Comparison of ENCODE assay signal across 11 cellular contexts in genomic region chr4:117447925-117448324, GRCh38.
A peak's percentile ranks its signal among the peaks of the same experiment; 100 is the strongest.
DNase-seq lines count a peak whose midpoint lies in the region; ATAC-seq and TF ChIP-seq lines count a peak whose summit lies in the region.
"Had no signal": no experiment of that assay in that cellular context is flagged by ENCODE, and none has a peak within 500 bp of the region (broad histone marks: within the 10 kb centered on the region; RNA-seq: fewer than 3 reads in every experiment).

No MANE protein-coding gene starts in this region.

- DNase-seq in DMS53 (lab: John Stamatoyannopoulos, UW) (peak; percentile 43), DMS53 treated with DMSO at 0.1 percent for 48 hours (lab: John Stamatoyannopoulos, UW; ENCODE audit: unreplicated experiment) (no peak), smooth muscle cell (lab: John Stamatoyannopoulos, UW; ENCODE audit: unreplicated experiment) (no peak), NCI-H345 (lab: John Stamatoyannopoulos, UW) (no peak), heart right ventricle (no peak)
- DNase-seq in activated CD8-positive, alpha-beta T cell treated with anti-CD3 and anti-CD28 coated beads, Interleukin-2, amount 10 ng/mL, durations not matched to agents 7 days and 5 days: peak; percentile 32
- DNase-seq: heart left ventricle, NCI-H1436 treated with DMSO at 0.1 percent for 48 hours had no signal

- H3K79me2 ChIP-seq in smooth muscle cell (ENCODE audit: low read depth): no peaks in the 10 kb centered on the region

- ATAC-seq in HG03432 (IDR thresholded peaks at IDR 0.05; ENCODE audit: unreplicated experiment) (peak; percentile 70), heart right ventricle (no peak), GM21447 (IDR thresholded peaks at IDR 0.05; ENCODE audit: unreplicated experiment) (no peak)
- ATAC-seq in activated CD8-positive, alpha-beta T cell treated with anti-CD3 and anti-CD28 coated beads, Interleukin-2, amount 10 ng/mL, durations not matched to agents 7 days and 5 days: no peak
- ATAC-seq: T-cell had no signal

- no peaks in the 10 kb centered on the region for H3K27me3 Mint-ChIP-seq in activated CD8-positive, alpha-beta T cell treated with anti-CD3 and anti-CD28 coated beads, Interleukin-2, amount 10 ng/mL, durations not matched to agents 7 days and 5 days (ENCODE audit: low read depth)
- H3K27me3 Mint-ChIP-seq: T-cell had no signal

- no peaks in the 10 kb centered on the region for H3F3A ChIP-seq in smooth muscle cell (ENCODE audit: low read depth)

- H3K4me3 ChIP-seq in smooth muscle cell: no peak overlapping the region
- no peak overlapping the region for H3K4me3 ChIP-seq in heart right ventricle
- H3K4me3 ChIP-seq: heart left ventricle had no signal

- no peak overlapping the region for H2AFZ ChIP-seq in smooth muscle cell (ENCODE audit: low read depth)

- H3K27ac Mint-ChIP-seq in activated CD8-positive, alpha-beta T cell treated with anti-CD3 and anti-CD28 coated beads, Interleukin-2, amount 10 ng/mL, durations not matched to agents 7 days and 5 days: no peak overlapping the region
- H3K27ac Mint-ChIP-seq: T-cell had no signal

- H3K9me3 ChIP-seq in smooth muscle cell (replicated peaks; ENCODE audit: low read depth) (no peaks in the 10 kb centered on the region), heart right ventricle (peaks cover 0 to 26% (median 0%) of the 10 kb centered on the region in 11 donors)

- H3K27me3 ChIP-seq in smooth muscle cell (ENCODE audit: low read depth): no peaks in the 10 kb centered on the region
- H3K27me3 ChIP-seq in heart right ventricle: no peaks in the 10 kb centered on the region
- H3K27me3 ChIP-seq: heart left ventricle had no signal

- 92% methylated on average over 2 of the region's 2 CpGs for WGBS in smooth muscle cell (ENCODE audit: low lambda C conversion rate)
- 83 to 86% methylated on average over 2 of the region's 2 CpGs for WGBS in heart right ventricle, 2 donors

- TF ChIP-seq CTCF in smooth muscle cell (IDR thresholded peaks at IDR 0.05; ENCODE audit: borderline replicate concordance, insufficient read depth, poor library complexity, severe bottlenecking): peak; percentile 6
- TF ChIP-seq CTCF in heart right ventricle (IDR thresholded peaks at IDR 0.05): peak in 1 of 9 donors; percentile 10

- H3K36me3 Mint-ChIP-seq in activated CD8-positive, alpha-beta T cell treated with anti-CD3 and anti-CD28 coated beads, Interleukin-2, amount 10 ng/mL, durations not matched to agents 7 days and 5 days (ENCODE audit: low read depth): no peaks in the 10 kb centered on the region
- H3K36me3 Mint-ChIP-seq: T-cell had no signal

- no peak overlapping the region for H3K4me3 Mint-ChIP-seq in activated CD8-positive, alpha-beta T cell treated with anti-CD3 and anti-CD28 coated beads, Interleukin-2, amount 10 ng/mL, durations not matched to agents 7 days and 5 days
- H3K4me3 Mint-ChIP-seq: T-cell had no signal

- CTCF ChIA-PET in activated CD8-positive, alpha-beta T cell treated with anti-CD3 and anti-CD28 coated beads, Interleukin-2, amount 10 ng/mL, durations not matched to agents 7 days and 5 days (lab: Charles Lee): interaction anchor here (0.8 kb wide), 1 partner anchor 14 kb away, joined by 4 read pairs; no protein-coding TSS in a partner anchor

- no peaks in the 10 kb centered on the region for H3K4me1 Mint-ChIP-seq in activated CD8-positive, alpha-beta T cell treated with anti-CD3 and anti-CD28 coated beads, Interleukin-2, amount 10 ng/mL, durations not matched to agents 7 days and 5 days (ENCODE audit: low read depth)
- H3K4me1 Mint-ChIP-seq: T-cell had no signal

- no peaks in the 10 kb centered on the region for H3K9me3 Mint-ChIP-seq in activated CD8-positive, alpha-beta T cell treated with anti-CD3 and anti-CD28 coated beads, Interleukin-2, amount 10 ng/mL, durations not matched to agents 7 days and 5 days (ENCODE audit: insufficient read depth)

- H3K36me3 ChIP-seq in smooth muscle cell (ENCODE audit: low read depth) (no peaks in the 10 kb centered on the region), heart right ventricle (no peaks in the 10 kb centered on the region)
- H3K36me3 ChIP-seq: heart left ventricle had no signal

- intact Hi-C loops in heart right ventricle (cut with DNase I): no loop called here

- H3K9ac ChIP-seq in smooth muscle cell (ENCODE audit: low read depth): no peak overlapping the region

- no peak overlapping the region for H3K4me2 ChIP-seq in smooth muscle cell

- POLR2A ChIA-PET in activated CD8-positive, alpha-beta T cell treated with anti-CD3 and anti-CD28 coated beads, Interleukin-2, amount 10 ng/mL, durations not matched to agents 7 days and 5 days (lab: Charles Lee): no interaction called here

- no peaks in the 10 kb centered on the region for H4K20me1 ChIP-seq in smooth muscle cell (ENCODE audit: low read depth)

- H3K4me1 ChIP-seq in smooth muscle cell (ENCODE audit: low read depth) (no peaks in the 10 kb centered on the region), heart right ventricle (no peaks in the 10 kb centered on the region)
- H3K4me1 ChIP-seq: heart left ventricle had no signal

- H3K27ac ChIP-seq in smooth muscle cell (ENCODE audit: low read depth): no peak overlapping the region
- H3K27ac ChIP-seq in heart right ventricle: no peak overlapping the region
- H3K27ac ChIP-seq: heart left ventricle had no signal

Comparison
In these comparisons a context has a peak if more than half of its experiments do, and no peak if none do; other contexts are left out.
1. DNase-seq: peak in DMS53 (single experiment) and activated CD8-positive, alpha-beta T cell treated with anti-CD3 and anti-CD28 coated beads, Interleukin-2, amount 10 ng/mL, durations not matched to agents 7 days and 5 days (single experiment); none in DMS53 treated with DMSO at 0.1 percent for 48 hours (single experiment), smooth muscle cell (single experiment), NCI-H345 (single experiment) and heart right ventricle (0 of 2).